ENCODE assay signal across 27 cellular contexts in the genomic region with DNA sequence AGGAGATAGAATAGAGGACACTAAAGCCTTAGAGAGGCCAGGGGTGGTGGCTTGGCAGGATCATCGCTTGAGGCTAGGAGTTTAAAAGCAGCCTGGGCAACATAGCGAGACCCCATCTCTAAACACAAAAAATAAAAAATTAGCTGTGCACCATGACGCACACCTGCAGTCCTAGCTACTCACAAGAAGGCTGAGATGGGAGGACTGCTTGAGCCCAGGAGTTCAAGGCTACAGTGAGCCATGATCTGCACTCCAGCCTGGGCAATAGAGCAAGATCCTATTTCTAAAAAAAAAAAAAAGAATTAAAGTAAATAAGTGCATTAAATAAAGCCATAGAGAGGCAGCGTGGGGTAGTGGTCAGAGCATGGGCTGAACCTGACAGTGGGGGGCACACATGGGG. TPM values are rescaled to one million over a fixed set of nuclear protein-coding genes. Genes with fewer than 3 reads are reported as not detected.
DNase-seq lines count a peak whose midpoint lies in the region; ATAC-seq, FAIRE-seq and TF ChIP-seq lines count a peak whose summit lies in the region.
"Had no signal": no experiment of that assay in that cellular context is flagged by ENCODE, and none has a peak within 500 bp of the region (broad histone marks: within the 10 kb centered on the region; RNA-seq: fewer than 3 reads in every experiment).

No MANE protein-coding gene starts in this region.

- no peaks in the 10 kb centered on the region for H3K9me3 ChIP-seq in CD8-positive, alpha-beta memory T cell (ENCODE audit: low read length)
- H3K9me3 ChIP-seq in neural progenitor cell (ENCODE audit: low read depth) (no peaks in the 10 kb centered on the region), aorta (ENCODE audit: control insufficient read depth, low read length) (no peaks in the 10 kb centered on the region)
- H3K9me3 ChIP-seq: esophagus squamous epithelium, ovary, SJSA1, thoracic aorta had no signal

- H3K27me3 Mint-ChIP-seq in activated T-cell treated with anti-CD3 and anti-CD28 coated beads, Interleukin-2, amount 50 U/mL, for 24 hours, result no peaks in the 10 kb centered on the region
- no peaks in the 10 kb centered on the region for H3K27me3 Mint-ChIP-seq in CD8-positive, alpha-beta memory T cell
- no peaks in the 10 kb centered on the region for H3K27me3 Mint-ChIP-seq in activated naive CD8-positive, alpha-beta T cell treated with anti-CD3 and anti-CD28 coated beads, Interleukin-2, amount 10 ng/mL, durations not matched to agents 7 days and 5 days
- H3K27me3 Mint-ChIP-seq in neural progenitor cell (ENCODE audit: insufficient read depth, low read depth), result peaks cover 2% of the 10 kb centered on the region

- H3K4me2 ChIP-seq in neural progenitor cell, result no peak overlapping the region

- H3K36me3 Mint-ChIP-seq in activated T-cell treated with anti-CD3 and anti-CD28 coated beads, Interleukin-2, amount 50 U/mL, for 24 hours (ENCODE audit: low read depth), result no peaks in the 10 kb centered on the region
- H3K36me3 Mint-ChIP-seq in CD8-positive, alpha-beta memory T cell, result peaks cover 9 to 17% (median 17%) of the 10 kb centered on the region in 3 donors
- peaks cover 14% of the 10 kb centered on the region for H3K36me3 Mint-ChIP-seq in activated naive CD8-positive, alpha-beta T cell treated with anti-CD3 and anti-CD28 coated beads, Interleukin-2, amount 10 ng/mL, durations not matched to agents 7 days and 5 days
- peaks cover 19% of the 10 kb centered on the region for H3K36me3 Mint-ChIP-seq in neural progenitor cell
- H3K36me3 Mint-ChIP-seq: stimulated activated naive B cell treated with anti-CD40 and anti-IgM and Interleukin-4, amounts not matched to agents 10 μg/mL and 1 μg/mL and 100 μg/mL, for 72 hours had no signal

- ATAC-seq in activated naive CD8-positive, alpha-beta T cell treated with anti-CD3 and anti-CD28 coated beads, Interleukin-2, amount 10 ng/mL, durations not matched to agents 7 days and 5 days (ENCODE audit: low read depth), result no peak
- no peak for ATAC-seq in aorta (ENCODE audit: low FRiP score)
- ATAC-seq: left lobe of liver; stimulated activated naive B cell treated with anti-CD40 and anti-IgM and Interleukin-4, amounts not matched to agents 10 μg/mL and 1 μg/mL and 100 μg/mL, for 72 hours had no signal

- POLR2A ChIA-PET in CD8-positive, alpha-beta memory T cell (lab: Charles Lee), result interaction anchor here (2.5 to 3.3 kb wide), 2 partner anchors 18 to 34 kb away, joined by 20 to 24 read pairs; partner anchors contain the start of gene SBK1
- POLR2A ChIA-PET in activated naive CD8-positive, alpha-beta T cell treated with anti-CD3 and anti-CD28 coated beads, Interleukin-2, amount 10 ng/mL, durations not matched to agents 7 days and 5 days (lab: Charles Lee), result no interaction called here

- H3K27ac ChIP-seq in CD8-positive, alpha-beta memory T cell (ENCODE audit: low read depth, low read length), result no peak overlapping the region
- H3K27ac ChIP-seq in neural progenitor cell, result no peak overlapping the region
- H3K27ac ChIP-seq in aorta (ENCODE audit: low read depth in 1 of 2, low read length in 2 of 2), result no peak overlapping the region
- H3K27ac ChIP-seq: coronary artery, esophagus squamous epithelium, ovary, SJSA1, thoracic aorta, WERI-Rb-1 had no signal

- intact Hi-C loops in aorta (cut with DNase I), result no loop called here

- no peaks in the 10 kb centered on the region for H3K36me3 ChIP-seq in CD8-positive, alpha-beta memory T cell (ENCODE audit: insufficient read depth, low read length)
- H3K36me3 ChIP-seq in neural progenitor cell, result no peaks in the 10 kb centered on the region
- no peaks in the 10 kb centered on the region for H3K36me3 ChIP-seq in aorta (ENCODE audit: control insufficient read depth in 1 of 2, insufficient read depth in 2 of 2, low read length in 1 of 2)
- H3K36me3 ChIP-seq: esophagus squamous epithelium, ovary, SJSA1, thoracic aorta had no signal

- H3K79me2 ChIP-seq in neural progenitor cell (ENCODE audit: low read depth), result peaks cover 26% of the 10 kb centered on the region

- no peak overlapping the region for H3K4me3 Mint-ChIP-seq in activated T-cell treated with anti-CD3 and anti-CD28 coated beads, Interleukin-2, amount 50 U/mL, for 24 hours
- H3K4me3 Mint-ChIP-seq in CD8-positive, alpha-beta memory T cell, result peak overlapping the region in 6 of 7 donors; percentile 19 to 90 (median 69)
- no peak overlapping the region for H3K4me3 Mint-ChIP-seq in activated naive CD8-positive, alpha-beta T cell treated with anti-CD3 and anti-CD28 coated beads, Interleukin-2, amount 10 ng/mL, durations not matched to agents 7 days and 5 days
- no peak overlapping the region for H3K4me3 Mint-ChIP-seq in neural progenitor cell
- H3K4me3 Mint-ChIP-seq: stimulated activated naive B cell treated with anti-CD40 and anti-IgM and Interleukin-4, amounts not matched to agents 10 μg/mL and 1 μg/mL and 100 μg/mL, for 72 hours had no signal

- H3K9me3 Mint-ChIP-seq in activated T-cell treated with anti-CD3 and anti-CD28 coated beads, Interleukin-2, amount 50 U/mL, for 24 hours, result no peaks in the 10 kb centered on the region
- no peaks in the 10 kb centered on the region for H3K9me3 Mint-ChIP-seq in CD8-positive, alpha-beta memory T cell
- H3K9me3 Mint-ChIP-seq in activated naive CD8-positive, alpha-beta T cell treated with anti-CD3 and anti-CD28 coated beads, Interleukin-2, amount 10 ng/mL, durations not matched to agents 7 days and 5 days, result no peaks in the 10 kb centered on the region
- H3K9me3 Mint-ChIP-seq in neural progenitor cell, result no peaks in the 10 kb centered on the region

- no peaks in the 10 kb centered on the region for H3F3A ChIP-seq in neural progenitor cell (ENCODE audit: low read depth)

- no peak for FAIRE-seq in RCC 7860 (lab: Jason Lieb, UNC)
- FAIRE-seq: bronchial epithelial cell, frontal cortex had no signal

- H3K27ac Mint-ChIP-seq in activated T-cell treated with anti-CD3 and anti-CD28 coated beads, Interleukin-2, amount 50 U/mL, for 24 hours, result peak overlapping the region; percentile 89
- peak overlapping the region; percentile 94 to 98 (median 96) for H3K27ac Mint-ChIP-seq in CD8-positive, alpha-beta memory T cell
- peak overlapping the region; percentile 94 for H3K27ac Mint-ChIP-seq in activated naive CD8-positive, alpha-beta T cell treated with anti-CD3 and anti-CD28 coated beads, Interleukin-2, amount 10 ng/mL, durations not matched to agents 7 days and 5 days
- H3K27ac Mint-ChIP-seq in neural progenitor cell, result peak overlapping the region; percentile 50
- H3K27ac Mint-ChIP-seq: stimulated activated naive B cell treated with anti-CD40 and anti-IgM and Interleukin-4, amounts not matched to agents 10 μg/mL and 1 μg/mL and 100 μg/mL, for 72 hours had no signal

- TF ChIP-seq CTCF in neural progenitor cell (IDR thresholded peaks at IDR 0.05), result no peak

- H3K27me3 ChIP-seq in CD8-positive, alpha-beta memory T cell (ENCODE audit: insufficient read depth, low read length, poor library complexity, severe bottlenecking), result no peaks in the 10 kb centered on the region
- H3K27me3 ChIP-seq in neural progenitor cell (no peaks in the 10 kb centered on the region), aorta (ENCODE audit: control insufficient read depth in 1 of 2, insufficient read depth in 2 of 2, low read length in 1 of 2) (no peaks in the 10 kb centered on the region)
- H3K27me3 ChIP-seq: esophagus squamous epithelium, ovary had no signal

- H2AFZ ChIP-seq in neural progenitor cell (replicated peaks), result no peak overlapping the region

- H3K4me3 ChIP-seq in CD8-positive, alpha-beta memory T cell (ENCODE audit: low read length), result no peak overlapping the region
- H3K4me3 ChIP-seq in neural progenitor cell (no peak overlapping the region), aorta (ENCODE audit: low read length in 2 of 2) (no peak overlapping the region)
- H3K4me3 ChIP-seq: coronary artery, esophagus squamous epithelium, ovary, SJSA1, thoracic aorta had no signal

- WGBS in aorta, 2 donors, result 93 to 96% methylated on average over 4 of the region's 4 CpGs

- CTCF ChIA-PET in CD8-positive, alpha-beta memory T cell (lab: Charles Lee), result interaction anchor here (1.5 to 15.0 kb wide), 3 partner anchors 11 to 34 kb away, joined by 4 to 210 read pairs (median 20); no protein-coding TSS in a partner anchor

- H3K9ac ChIP-seq in neural progenitor cell, result no peak overlapping the region

- peaks cover 79% of the 10 kb centered on the region for H4K20me1 ChIP-seq in neural progenitor cell (ENCODE audit: low read depth)

- no peak for DNase-seq in activated T-cell treated with anti-CD3 and anti-CD28 coated beads, Interleukin-2, amount 50 U/mL, for 24 hours
- no peak for DNase-seq in activated T-cell treated with anti-CD3 and anti-CD28 coated beads, Interleukin-2, amount 50 U/mL, for 1 hour
- DNase-seq in CD8-positive, alpha-beta memory T cell, result no peak
- no peak for DNase-seq in activated naive CD8-positive, alpha-beta T cell treated with anti-CD3 and anti-CD28 coated beads, Interleukin-2, amount 10 ng/mL, durations not matched to agents 7 days and 5 days
- no peak for DNase-seq in neural progenitor cell (ENCODE audit: low spot score)
- DNase-seq in HPDE6-E6E7 (ENCODE audit: extremely low spot score), result no peak
- no peak for DNase-seq in aorta
- DNase-seq in RCC 7860 (ENCODE audit: low spot score), result no peak
- DNase-seq: ACHN; esophagus squamous epithelium; H7; hippocampal formation; Kasumi-1; mesendoderm; MV-4-11; NCI-H510A treated with DMSO at 0.1 percent for 48 hours; NK-92 treated with Interleukin-12 subunit alpha and Interleukin-12 subunit beta, amount 100 ng/mL, for 24 hours; ovary; stimulated activated CD4-positive, alpha-beta T cell treated with anti-CD3 and anti-CD28 coated beads, Interleukin-4, amount 100 ng/mL, for 1 hour; stimulated activated naive B cell treated with anti-CD40 and anti-IgM and Interleukin-4, amounts not matched to agents 10 μg/mL and 1 μg/mL and 100 μg/mL, for 72 hours; WERI-Rb-1 had no signal

- H3K4me1 Mint-ChIP-seq in activated T-cell treated with anti-CD3 and anti-CD28 coated beads, Interleukin-2, amount 50 U/mL, for 24 hours (ENCODE audit: low read depth), result peaks cover 52% of the 10 kb centered on the region
- H3K4me1 Mint-ChIP-seq in CD8-positive, alpha-beta memory T cell, result peaks cover 62 to 85% (median 64%) of the 10 kb centered on the region in 3 donors
- peaks cover 32% of the 10 kb centered on the region for H3K4me1 Mint-ChIP-seq in activated naive CD8-positive, alpha-beta T cell treated with anti-CD3 and anti-CD28 coated beads, Interleukin-2, amount 10 ng/mL, durations not matched to agents 7 days and 5 days
- H3K4me1 Mint-ChIP-seq in neural progenitor cell, result no peaks in the 10 kb centered on the region

- peaks cover 68% of the 10 kb centered on the region for H3K4me1 ChIP-seq in CD8-positive, alpha-beta memory T cell (ENCODE audit: insufficient read depth, low read length)
- H3K4me1 ChIP-seq in neural progenitor cell (no peaks in the 10 kb centered on the region), aorta (ENCODE audit: control insufficient read depth in 1 of 2, insufficient read depth in 2 of 2, low read length in 2 of 2) (no peaks in the 10 kb centered on the region)
- H3K4me1 ChIP-seq: esophagus squamous epithelium, SJSA1 had no signal

RNA-seq across cellular contexts. Expression of gene SBK1, which starts 19.1 kb away (rescaled TPM):
- total RNA-seq in CD8-positive, alpha-beta memory T cell, result 1 to 10 TPM; 3.9 to 4.1 TPM
- polyA plus RNA-seq in CD8-positive, alpha-beta memory T cell, result 20.3 TPM
- 10 to 100 TPM; 15.9 TPM for total RNA-seq in activated naive CD8-positive, alpha-beta T cell treated with anti-CD3 and anti-CD28 coated beads, Interleukin-2, amount 10 ng/mL, durations not matched to agents 7 days and 5 days
- total RNA-seq in neural progenitor cell (ENCODE audit: low replicate concordance), result 4.6 and 16.4 TPM in 2 replicates
- total RNA-seq in aorta, result under 1 TPM; 0.16 to 0.33 TPM
- polyA plus RNA-seq in aorta, result under 1 TPM in 1 of 2 donors, not detected in 1; 0.03 TPM
- total RNA-seq: SJSA1 had no signal

RNA-seq across cellular contexts. Expression of gene NPIPB6, which starts 51.9 kb away (rescaled TPM):
- total RNA-seq in CD8-positive, alpha-beta memory T cell, result 1 to 10 TPM in 1 of 2 experiments, not detected in 1; 1.1 TPM
- 0.28 TPM for polyA plus RNA-seq in CD8-positive, alpha-beta memory T cell
- 1 to 10 TPM; 2.4 to 4.5 TPM for total RNA-seq in activated naive CD8-positive, alpha-beta T cell treated with anti-CD3 and anti-CD28 coated beads, Interleukin-2, amount 10 ng/mL, durations not matched to agents 7 days and 5 days
- total RNA-seq in neural progenitor cell (ENCODE audit: low replicate concordance) (1.3 and 6.2 TPM in 2 replicates), aorta (1 to 10 TPM; 2.3 to 3.3 TPM)
- polyA plus RNA-seq in aorta, result 1 to 10 TPM; 1.3 to 1.5 TPM

Comparison
In these comparisons a context has a peak if more than half of its experiments do, and no peak if none do; other contexts are left out.
1. H3K4me3 Mint-ChIP-seq: peak in CD8-positive, alpha-beta memory T cell (6 of 7); none in activated T-cell treated with anti-CD3 and anti-CD28 coated beads, Interleukin-2, amount 50 U/mL, for 24 hours (single experiment), activated naive CD8-positive, alpha-beta T cell treated with anti-CD3 and anti-CD28 coated beads, Interleukin-2, amount 10 ng/mL, durations not matched to agents 7 days and 5 days (single experiment) and neural progenitor cell (single experiment).
2. Peak in every context shown above with its lines, with median percentiles within 50 percentile points of each other: H3K27ac Mint-ChIP-seq.